Comparison of ENCODE assay signal across 25 cellular contexts in genomic region chr7:541661-542060, GRCh38.
"Had no signal": no experiment of that assay in that cellular context is flagged by ENCODE, and none has a peak within 500 bp of the region (broad histone marks: within the 10 kb centered on the region; RNA-seq: fewer than 3 reads in every experiment).

No MANE protein-coding gene starts in this region.

- H3K36me3 Mint-ChIP-seq: activated CD8-positive, alpha-beta memory T cell treated with anti-CD3 and anti-CD28 coated beads, Interleukin-2, amount 10 ng/mL, durations not matched to agents 7 days and 5 days; activated naive CD4-positive, alpha-beta T cell treated with anti-CD3 and anti-CD28 coated beads, Interleukin-2, amount 50 U/mL, for 24 hours; type B pancreatic cell had no signal

- H3K4me3 ChIP-seq: colonic mucosa, esophagus squamous epithelium, gastroesophageal sphincter, mucosa of descending colon, testis, vagina had no signal

- H3K9me3 Mint-ChIP-seq: activated naive CD4-positive, alpha-beta T cell treated with anti-CD3 and anti-CD28 coated beads, Interleukin-2, amount 50 U/mL, for 24 hours; type B pancreatic cell had no signal

- H3K27me3 Mint-ChIP-seq: activated CD4-positive, alpha-beta T cell treated with anti-CD3 and anti-CD28 coated beads, Interleukin-2, amount 10 ng/mL, durations not matched to agents 7 days and 5 days; activated CD8-positive, alpha-beta memory T cell treated with anti-CD3 and anti-CD28 coated beads, Interleukin-2, amount 10 ng/mL, durations not matched to agents 7 days and 5 days; activated CD8-positive, alpha-beta T cell treated with anti-CD3 and anti-CD28 coated beads for 36 hours; activated naive CD4-positive, alpha-beta T cell treated with anti-CD3 and anti-CD28 coated beads, Interleukin-2, amount 50 U/mL, for 24 hours; type B pancreatic cell had no signal

- FAIRE-seq: islet of Langerhans, small intestine had no signal

- ATAC-seq: activated CD4-positive, CD25-positive, alpha-beta regulatory T cell treated with anti-CD3 and anti-CD28 coated beads, Interleukin-2, amount 50 U/mL, for 24 hours; activated CD8-positive, alpha-beta memory T cell treated with anti-CD3 and anti-CD28 coated beads, Interleukin-2, amount 10 ng/mL, durations not matched to agents 7 days and 5 days; activated CD8-positive, alpha-beta T cell treated with anti-CD3 and anti-CD28 coated beads for 36 hours; gastroesophageal sphincter; left cardiac atrium; mucosa of descending colon; sciatic nerve had no signal

- H3K27ac Mint-ChIP-seq: activated CD4-positive, alpha-beta T cell treated with anti-CD3 and anti-CD28 coated beads, Interleukin-2, amount 10 ng/mL, durations not matched to agents 7 days and 5 days; activated CD8-positive, alpha-beta memory T cell treated with anti-CD3 and anti-CD28 coated beads, Interleukin-2, amount 10 ng/mL, durations not matched to agents 7 days and 5 days; activated CD8-positive, alpha-beta T cell treated with anti-CD3 and anti-CD28 coated beads for 36 hours; activated naive CD4-positive, alpha-beta T cell treated with anti-CD3 and anti-CD28 coated beads, Interleukin-2, amount 50 U/mL, for 24 hours; memory B cell had no signal

- H3K36me3 ChIP-seq: colonic mucosa, esophagus squamous epithelium, gastroesophageal sphincter, vagina had no signal

- H3K9me3 ChIP-seq: colonic mucosa, gastroesophageal sphincter, mucosa of descending colon, testis, vagina had no signal

- H3K4me3 Mint-ChIP-seq: activated CD4-positive, alpha-beta T cell treated with anti-CD3 and anti-CD28 coated beads, Interleukin-2, amount 10 ng/mL, durations not matched to agents 7 days and 5 days; activated CD8-positive, alpha-beta memory T cell treated with anti-CD3 and anti-CD28 coated beads, Interleukin-2, amount 10 ng/mL, durations not matched to agents 7 days and 5 days; activated CD8-positive, alpha-beta T cell treated with anti-CD3 and anti-CD28 coated beads for 36 hours; activated naive CD4-positive, alpha-beta T cell treated with anti-CD3 and anti-CD28 coated beads, Interleukin-2, amount 50 U/mL, for 24 hours; memory B cell; type B pancreatic cell had no signal

- H3K27me3 ChIP-seq: colonic mucosa, esophagus squamous epithelium, gastroesophageal sphincter, testis, vagina had no signal

- DNase-seq: activated CD4-positive, alpha-beta T cell treated with anti-CD3 and anti-CD28 coated beads, Interleukin-2, amount 10 ng/mL, durations not matched to agents 7 days and 5 days; activated CD8-positive, alpha-beta memory T cell treated with anti-CD3 and anti-CD28 coated beads, Interleukin-2, amount 10 ng/mL, durations not matched to agents 7 days and 5 days; activated CD8-positive, alpha-beta T cell treated with anti-CD3 and anti-CD28 coated beads for 36 hours; activated gamma-delta T cell; activated T-cell treated with anti-CD3 and anti-CD28 coated beads for 4 hours; colonic mucosa; esophagus squamous epithelium; head of caudate nucleus; hypothalamus; left cardiac atrium; occipital lobe; small intestine; stimulated activated CD4-positive, alpha-beta T cell treated with anti-CD3 and anti-CD28 coated beads, Interleukin-2, amount 100 ng/mL, for 48 hours; stimulated activated CD8-positive, alpha-beta memory T cell treated with anti-CD3 and anti-CD28 coated beads, Interleukin-4, amount 100 ng/mL, for 48 hours; stimulated activated naive CD4-positive, alpha-beta T cell; testis had no signal

- H3K27ac ChIP-seq: colonic mucosa, testis had no signal

- H3K4me1 Mint-ChIP-seq: memory B cell had no signal
